27 cellular contexts compared by ENCODE assay signal in the genomic region with DNA sequence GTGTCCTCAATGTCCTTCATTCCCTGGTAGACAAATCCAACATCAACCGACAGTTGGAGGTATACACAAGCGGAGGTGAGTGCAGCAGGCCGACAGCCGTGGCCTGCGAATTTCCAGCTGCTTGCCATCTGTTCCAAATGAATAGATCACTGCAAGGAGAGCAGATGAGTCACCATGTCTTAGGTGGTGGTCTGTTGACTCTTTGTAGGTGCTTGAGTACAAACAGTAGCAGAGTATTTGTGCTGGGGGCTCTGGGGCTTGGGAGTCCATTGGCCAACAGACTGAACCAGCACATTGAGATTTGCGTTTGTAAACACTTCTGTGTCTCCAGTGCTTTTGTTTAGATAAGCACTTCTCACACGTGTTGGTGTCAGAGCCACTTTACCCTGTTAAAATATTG. TPM values are rescaled to one million over a fixed set of nuclear protein-coding genes. Genes with fewer than 3 reads are reported as not detected.
DNase-seq lines count a peak whose midpoint lies in the region; ATAC-seq and TF ChIP-seq lines count a peak whose summit lies in the region.
"Had no signal": no experiment of that assay in that cellular context is flagged by ENCODE, and none has a peak within 500 bp of the region (broad histone marks: within the 10 kb centered on the region; RNA-seq: fewer than 3 reads in every experiment).

No MANE protein-coding gene starts in this region.

- peaks cover 84% of the 10 kb centered on the region for H3K36me3 ChIP-seq in endodermal cell (ENCODE audit: control insufficient read depth, insufficient read depth, low read length)
- H3K36me3 ChIP-seq in naive thymus-derived CD4-positive, alpha-beta T cell (ENCODE audit: control insufficient read depth in 2 of 3, insufficient read depth in 3 of 3, low read length in 3 of 3): peaks cover 14 to 88% (median 25%) of the 10 kb centered on the region in 3 experiments

- intact Hi-C loops in naive thymus-derived CD4-positive, alpha-beta T cell (cut with micrococcal nuclease): no loop called here
- intact Hi-C loops in activated T-helper 2 cell treated with anti-CD3 and anti-CD28 coated beads, Interferon-gamma antibody, Interleukin-2, Interleukin-4, amounts not matched to agents 10 μg/mL and 5 μg/mL and 100 μg/mL, durations not matched to agents 14 hours and 24 hours and 36 hours (cut with micrococcal nuclease): no loop called here

- peaks cover 82% of the 10 kb centered on the region for H3K36me3 Mint-ChIP-seq in endodermal cell (ENCODE audit: low read depth)
- peaks cover 3 to 28% (median 15%) of the 10 kb centered on the region in 5 donors for H3K36me3 Mint-ChIP-seq in naive thymus-derived CD4-positive, alpha-beta T cell
- peaks cover 69% of the 10 kb centered on the region for H3K36me3 Mint-ChIP-seq in activated T-helper 2 cell treated with anti-CD3 and anti-CD28 coated beads, Interferon-gamma antibody, Interleukin-2, Interleukin-4, amounts not matched to agents 10 μg/mL and 5 μg/mL and 100 μg/mL, durations not matched to agents 14 hours and 24 hours and 36 hours (ENCODE audit: low read depth)
- H3K36me3 Mint-ChIP-seq in activated CD8-positive, alpha-beta memory T cell treated with anti-CD3 and anti-CD28 coated beads, Interleukin-2, amount 10 ng/mL, durations not matched to agents 7 days and 5 days: peaks cover 50% of the 10 kb centered on the region

- H3K27ac Mint-ChIP-seq in endodermal cell: peak overlapping the region; percentile 59
- no peak overlapping the region for H3K27ac Mint-ChIP-seq in naive thymus-derived CD4-positive, alpha-beta T cell
- H3K27ac Mint-ChIP-seq in activated T-helper 2 cell treated with anti-CD3 and anti-CD28 coated beads, Interferon-gamma antibody, Interleukin-2, Interleukin-4, amounts not matched to agents 10 μg/mL and 5 μg/mL and 100 μg/mL, durations not matched to agents 14 hours and 24 hours and 36 hours: no peak overlapping the region
- no peak overlapping the region for H3K27ac Mint-ChIP-seq in activated CD8-positive, alpha-beta memory T cell treated with anti-CD3 and anti-CD28 coated beads, Interleukin-2, amount 10 ng/mL, durations not matched to agents 7 days and 5 days
- H3K27ac Mint-ChIP-seq: activated naive CD8-positive, alpha-beta T cell treated with anti-CD3 and anti-CD28 coated beads for 36 hours; natural killer cell treated with Interleukin-12 subunit alpha and Interleukin-12 subunit beta and Interleukin-15 and Interleukin-18, amount 100 ng/mL, for 72 hours had no signal

- no peaks in the 10 kb centered on the region for H3K27me3 Mint-ChIP-seq in endodermal cell (ENCODE audit: insufficient read depth)
- H3K27me3 Mint-ChIP-seq in naive thymus-derived CD4-positive, alpha-beta T cell: no peaks in the 10 kb centered on the region
- H3K27me3 Mint-ChIP-seq in activated T-helper 2 cell treated with anti-CD3 and anti-CD28 coated beads, Interferon-gamma antibody, Interleukin-2, Interleukin-4, amounts not matched to agents 10 μg/mL and 5 μg/mL and 100 μg/mL, durations not matched to agents 14 hours and 24 hours and 36 hours (ENCODE audit: low read depth): no peaks in the 10 kb centered on the region
- H3K27me3 Mint-ChIP-seq in activated CD8-positive, alpha-beta memory T cell treated with anti-CD3 and anti-CD28 coated beads, Interleukin-2, amount 10 ng/mL, durations not matched to agents 7 days and 5 days: no peaks in the 10 kb centered on the region
- H3K27me3 Mint-ChIP-seq: activated naive CD8-positive, alpha-beta T cell treated with anti-CD3 and anti-CD28 coated beads for 36 hours; natural killer cell treated with Interleukin-12 subunit alpha and Interleukin-12 subunit beta and Interleukin-15 and Interleukin-18, amount 100 ng/mL, for 72 hours had no signal

- no peak for DNase-seq in AG04450 (ENCODE audit: low read depth, low spot score)
- peak; percentile 29 for DNase-seq in HCEC 1CT
- peak; percentile 26 for DNase-seq in NCI-H524 treated with DMSO at 0.1 percent for 48 hours (lab: John Stamatoyannopoulos, UW)
- DNase-seq in endodermal cell: no peak
- DNase-seq in naive thymus-derived CD4-positive, alpha-beta T cell: no peak
- DNase-seq in NOMO-1 (lab: John Stamatoyannopoulos, UW; ENCODE audit: unreplicated experiment in 2 of 2): no peak
- no peak for DNase-seq in activated T-helper 2 cell treated with anti-CD3 and anti-CD28 coated beads, Interferon-gamma antibody, Interleukin-2, Interleukin-4, amounts not matched to agents 10 μg/mL and 5 μg/mL and 100 μg/mL, durations not matched to agents 14 hours and 24 hours and 36 hours (ENCODE audit: low spot score)
- DNase-seq in activated CD8-positive, alpha-beta memory T cell treated with anti-CD3 and anti-CD28 coated beads, Interleukin-2, amount 10 ng/mL, durations not matched to agents 7 days and 5 days: no peak
- DNase-seq: activated naive CD8-positive, alpha-beta T cell treated with anti-CD3 and anti-CD28 coated beads for 36 hours; COR-L47; dorsolateral prefrontal cortex; left ventricle myocardium superior; midbrain; NCI-H187; NCI-H510A; pancreas; stimulated activated CD4-positive, alpha-beta T cell treated with anti-CD3 and anti-CD28 coated beads, Interleukin-12 subunit alpha, Interleukin-12 subunit beta, amount 100 ng/mL, for 4 hours; stimulated activated CD4-positive, alpha-beta T cell treated with anti-CD3 and anti-CD28 coated beads, Interleukin-4, amount 100 ng/mL, for 24 hours; stimulated activated naive CD4-positive, alpha-beta T cell; T-helper 9 cell; testis had no signal

- H3K9me3 Mint-ChIP-seq in endodermal cell: no peaks in the 10 kb centered on the region
- H3K9me3 Mint-ChIP-seq in naive thymus-derived CD4-positive, alpha-beta T cell: no peaks in the 10 kb centered on the region
- H3K9me3 Mint-ChIP-seq in activated T-helper 2 cell treated with anti-CD3 and anti-CD28 coated beads, Interferon-gamma antibody, Interleukin-2, Interleukin-4, amounts not matched to agents 10 μg/mL and 5 μg/mL and 100 μg/mL, durations not matched to agents 14 hours and 24 hours and 36 hours: no peaks in the 10 kb centered on the region
- no peaks in the 10 kb centered on the region for H3K9me3 Mint-ChIP-seq in activated CD8-positive, alpha-beta memory T cell treated with anti-CD3 and anti-CD28 coated beads, Interleukin-2, amount 10 ng/mL, durations not matched to agents 7 days and 5 days (ENCODE audit: low read depth)
- H3K9me3 Mint-ChIP-seq: activated naive CD8-positive, alpha-beta T cell treated with anti-CD3 and anti-CD28 coated beads for 36 hours; natural killer cell treated with Interleukin-12 subunit alpha and Interleukin-12 subunit beta and Interleukin-15 and Interleukin-18, amount 100 ng/mL, for 72 hours had no signal

- 88 to 95% methylated on average over 6 to 7 of the region's 7 CpGs for WGBS in endodermal cell (ENCODE audit: insufficient coverage in 1 of 2, insufficient read length in 1 of 2), 2 experiments

- CTCF ChIA-PET in AG04450 (lab: Charles Lee): no interaction called here
- CTCF ChIA-PET in naive thymus-derived CD4-positive, alpha-beta T cell (lab: Charles Lee): interaction anchor here (0.7 kb wide), 1 partner anchor 898 kb away, joined by 3 read pairs; no protein-coding TSS in a partner anchor
- CTCF ChIA-PET in activated CD8-positive, alpha-beta memory T cell treated with anti-CD3 and anti-CD28 coated beads, Interleukin-2, amount 10 ng/mL, durations not matched to agents 7 days and 5 days (lab: Charles Lee): no interaction called here

- no peak overlapping the region for H3K9ac ChIP-seq in endodermal cell (ENCODE audit: extremely low read depth, low read length, poor library complexity, severe bottlenecking)
- H3K9ac ChIP-seq: BLaER1 had no signal

- no peaks in the 10 kb centered on the region for H3K4me1 ChIP-seq in endodermal cell (ENCODE audit: control insufficient read depth, insufficient read depth, low read length)
- H3K4me1 ChIP-seq in naive thymus-derived CD4-positive, alpha-beta T cell (ENCODE audit: control insufficient read depth in 2 of 2, insufficient read depth in 2 of 2, low read length in 2 of 2): no peaks in the 10 kb centered on the region
- H3K4me1 ChIP-seq: BLaER1, HAP-1, pancreas, testis had no signal

- TF ChIP-seq CTCF in AG04450 (IDR thresholded peaks at IDR 0.05; ENCODE audit: low read depth, low read length) (no peak), endodermal cell (conservative IDR thresholded peaks at IDR 0.05) (no peak)

- no peaks in the 10 kb centered on the region for H3K4me1 Mint-ChIP-seq in endodermal cell
- peaks cover 0 to 3% (median 0%) of the 10 kb centered on the region in 7 donors for H3K4me1 Mint-ChIP-seq in naive thymus-derived CD4-positive, alpha-beta T cell
- no peaks in the 10 kb centered on the region for H3K4me1 Mint-ChIP-seq in activated T-helper 2 cell treated with anti-CD3 and anti-CD28 coated beads, Interferon-gamma antibody, Interleukin-2, Interleukin-4, amounts not matched to agents 10 μg/mL and 5 μg/mL and 100 μg/mL, durations not matched to agents 14 hours and 24 hours and 36 hours (ENCODE audit: low read depth)
- H3K4me1 Mint-ChIP-seq in activated CD8-positive, alpha-beta memory T cell treated with anti-CD3 and anti-CD28 coated beads, Interleukin-2, amount 10 ng/mL, durations not matched to agents 7 days and 5 days: no peaks in the 10 kb centered on the region
- H3K4me1 Mint-ChIP-seq: activated naive CD8-positive, alpha-beta T cell treated with anti-CD3 and anti-CD28 coated beads for 36 hours had no signal

- H3K4me3 Mint-ChIP-seq in endodermal cell: no peak overlapping the region
- H3K4me3 Mint-ChIP-seq in naive thymus-derived CD4-positive, alpha-beta T cell: no peak overlapping the region
- H3K4me3 Mint-ChIP-seq in activated T-helper 2 cell treated with anti-CD3 and anti-CD28 coated beads, Interferon-gamma antibody, Interleukin-2, Interleukin-4, amounts not matched to agents 10 μg/mL and 5 μg/mL and 100 μg/mL, durations not matched to agents 14 hours and 24 hours and 36 hours (ENCODE audit: low read depth): no peak overlapping the region
- no peak overlapping the region for H3K4me3 Mint-ChIP-seq in activated CD8-positive, alpha-beta memory T cell treated with anti-CD3 and anti-CD28 coated beads, Interleukin-2, amount 10 ng/mL, durations not matched to agents 7 days and 5 days
- H3K4me3 Mint-ChIP-seq: activated naive CD8-positive, alpha-beta T cell treated with anti-CD3 and anti-CD28 coated beads for 36 hours; natural killer cell treated with Interleukin-12 subunit alpha and Interleukin-12 subunit beta and Interleukin-15 and Interleukin-18, amount 100 ng/mL, for 72 hours had no signal

- POLR2A ChIA-PET in AG04450 (lab: Yijun Ruan, JAX): interaction anchor here (0.5 kb wide), 1 partner anchor 11 kb away, joined by 3 read pairs; no protein-coding TSS in a partner anchor
- POLR2A ChIA-PET in naive thymus-derived CD4-positive, alpha-beta T cell (lab: Charles Lee): no interaction called here

- ATAC-seq in naive thymus-derived CD4-positive, alpha-beta T cell: no peak
- no peak for ATAC-seq in activated CD8-positive, alpha-beta memory T cell treated with anti-CD3 and anti-CD28 coated beads, Interleukin-2, amount 10 ng/mL, durations not matched to agents 7 days and 5 days
- ATAC-seq: left ventricle myocardium superior; natural killer cell treated with Interleukin-12 subunit alpha and Interleukin-12 subunit beta and Interleukin-15 and Interleukin-18, amount 100 ng/mL, for 72 hours had no signal

- H3K27me3 ChIP-seq in AG04450 (ENCODE audit: control insufficient read depth, insufficient read depth, low read length) (no peaks in the 10 kb centered on the region), endodermal cell (ENCODE audit: control insufficient read depth, insufficient read depth, low read length, poor library complexity, severe bottlenecking) (no peaks in the 10 kb centered on the region)
- H3K27me3 ChIP-seq in naive thymus-derived CD4-positive, alpha-beta T cell (ENCODE audit: control insufficient read depth in 2 of 2, insufficient read depth in 2 of 2, low read length in 2 of 2): no peaks in the 10 kb centered on the region
- H3K27me3 ChIP-seq: BLaER1, dorsolateral prefrontal cortex, pancreas, testis had no signal

- H3K9me3 ChIP-seq in AG04450 (ENCODE audit: control insufficient read depth, insufficient read depth, low read length) (no peaks in the 10 kb centered on the region), endodermal cell (ENCODE audit: control insufficient read depth, low read length) (no peaks in the 10 kb centered on the region)
- no peaks in the 10 kb centered on the region for H3K9me3 ChIP-seq in naive thymus-derived CD4-positive, alpha-beta T cell (ENCODE audit: control insufficient read depth in 2 of 3, low read length in 3 of 3)
- H3K9me3 ChIP-seq: BLaER1, HAP-1, pancreas, testis had no signal

- no peak overlapping the region for H3K4me3 ChIP-seq in AG04450 (ENCODE audit: low read depth, low read length)
- H3K4me3 ChIP-seq in endodermal cell (ENCODE audit: low read length): no peak overlapping the region
- no peak overlapping the region for H3K4me3 ChIP-seq in naive thymus-derived CD4-positive, alpha-beta T cell (ENCODE audit: low read length)
- H3K4me3 ChIP-seq: BLaER1, dorsolateral prefrontal cortex, HAP-1, pancreas, testis had no signal

- peak overlapping the region; percentile 21 for H3K27ac ChIP-seq in AG04450 (ENCODE audit: low read depth, low read length)
- H3K27ac ChIP-seq in endodermal cell (ENCODE audit: low read depth, low read length): no peak overlapping the region
- no peak overlapping the region for H3K27ac ChIP-seq in naive thymus-derived CD4-positive, alpha-beta T cell (ENCODE audit: low read depth, low read length)
- H3K27ac ChIP-seq: BLaER1, dorsolateral prefrontal cortex, epithelial cell of prostate, pancreas, testis had no signal

RNA-seq across cellular contexts. Expression of a gene that starts 21.1 kb away (rescaled TPM):
- polyA plus RNA-seq in AG04450 (2011; rRNA removed): 833 and 867 TPM in 2 replicates
- polyA minus RNA-seq in AG04450 (2011; rRNA and poly(A)+ RNA removed): 654 and 673 TPM in 2 replicates
- total RNA-seq in endodermal cell: 100 to 1,000 TPM; 469 to 541 TPM
- polyA plus RNA-seq in endodermal cell (2013, experiment 1 of 2): 523 TPM
- polyA plus RNA-seq in endodermal cell (2013, experiment 2 of 2): 462 TPM
- 100 to 1,000 TPM; 383 to 586 (median 525) TPM for total RNA-seq in naive thymus-derived CD4-positive, alpha-beta T cell
- 100 to 1,000 TPM; 338 to 419 TPM for polyA plus RNA-seq in naive thymus-derived CD4-positive, alpha-beta T cell
- total RNA-seq in activated T-helper 2 cell treated with anti-CD3 and anti-CD28 coated beads, Interferon-gamma antibody, Interleukin-2, Interleukin-4, amounts not matched to agents 10 μg/mL and 5 μg/mL and 100 μg/mL, durations not matched to agents 14 hours and 24 hours and 36 hours: 462 and 480 TPM in 2 replicates
- total RNA-seq in activated CD8-positive, alpha-beta memory T cell treated with anti-CD3 and anti-CD28 coated beads, Interleukin-2, amount 10 ng/mL, durations not matched to agents 7 days and 5 days: 100 to 1,000 TPM; 218 to 370 TPM

RNA-seq across cellular contexts. Expression of a gene that starts 26.1 kb away (rescaled TPM):
- 11.2 and 13.8 TPM in 2 replicates for polyA plus RNA-seq in AG04450 (2011; rRNA removed)
- 8.9 and 22.5 TPM in 2 replicates for polyA minus RNA-seq in AG04450 (2011; rRNA and poly(A)+ RNA removed)
- total RNA-seq in endodermal cell: 10 to 100 TPM; 14.1 to 14.3 TPM
- 22.1 TPM for polyA plus RNA-seq in endodermal cell (2013, experiment 1 of 2)
- polyA plus RNA-seq in endodermal cell (2013, experiment 2 of 2): 23.6 TPM
- total RNA-seq in naive thymus-derived CD4-positive, alpha-beta T cell: 10 to 100 TPM; 18.9 to 26.2 (median 20.4) TPM
- 10 to 100 TPM; 14.3 to 18.5 TPM for polyA plus RNA-seq in naive thymus-derived CD4-positive, alpha-beta T cell
- 24.7 and 27.3 TPM in 2 replicates for total RNA-seq in activated T-helper 2 cell treated with anti-CD3 and anti-CD28 coated beads, Interferon-gamma antibody, Interleukin-2, Interleukin-4, amounts not matched to agents 10 μg/mL and 5 μg/mL and 100 μg/mL, durations not matched to agents 14 hours and 24 hours and 36 hours
- total RNA-seq in activated CD8-positive, alpha-beta memory T cell treated with anti-CD3 and anti-CD28 coated beads, Interleukin-2, amount 10 ng/mL, durations not matched to agents 7 days and 5 days: 10 to 100 TPM; 27.2 to 31.2 TPM

RNA-seq across cellular contexts. Expression of a gene that starts 35.8 kb away (rescaled TPM):
- 12.1 and 12.9 TPM in 2 replicates for polyA plus RNA-seq in AG04450 (2011; rRNA removed)
- 22.5 and 23.1 TPM in 2 replicates for polyA minus RNA-seq in AG04450 (2011; rRNA and poly(A)+ RNA removed)
- 10 to 100 TPM; 33.5 to 36.6 TPM for total RNA-seq in endodermal cell
- 28.1 TPM for polyA plus RNA-seq in endodermal cell (2013, experiment 1 of 2)
- polyA plus RNA-seq in endodermal cell (2013, experiment 2 of 2): 24.7 TPM
- total RNA-seq in naive thymus-derived CD4-positive, alpha-beta T cell: 10 to 100 TPM; 22.2 to 40.0 (median 27.8) TPM
- 1 to 10 TPM; 2.2 to 7.3 TPM for polyA plus RNA-seq in naive thymus-derived CD4-positive, alpha-beta T cell
- total RNA-seq in activated T-helper 2 cell treated with anti-CD3 and anti-CD28 coated beads, Interferon-gamma antibody, Interleukin-2, Interleukin-4, amounts not matched to agents 10 μg/mL and 5 μg/mL and 100 μg/mL, durations not matched to agents 14 hours and 24 hours and 36 hours: 22.7 and 29.1 TPM in 2 replicates
- total RNA-seq in activated CD8-positive, alpha-beta memory T cell treated with anti-CD3 and anti-CD28 coated beads, Interleukin-2, amount 10 ng/mL, durations not matched to agents 7 days and 5 days: 10 to 100 TPM; 19.7 to 23.1 TPM

RNA-seq across cellular contexts. Expression of a gene that starts 47.1 kb away (rescaled TPM):
- not detected in 2 replicates for polyA plus RNA-seq in AG04450 (2011; rRNA removed)
- not detected in 2 replicates for polyA minus RNA-seq in AG04450 (2011; rRNA and poly(A)+ RNA removed)
- under 1 TPM; 0.40 to 0.77 TPM for total RNA-seq in endodermal cell
- not detected for polyA plus RNA-seq in endodermal cell (2013, experiment 1 of 2)
- 0.33 TPM for polyA plus RNA-seq in endodermal cell (2013, experiment 2 of 2)
- total RNA-seq in naive thymus-derived CD4-positive, alpha-beta T cell: not detected
- polyA plus RNA-seq in naive thymus-derived CD4-positive, alpha-beta T cell: not detected
- 0.28 and 0.32 TPM in 2 replicates for total RNA-seq in activated T-helper 2 cell treated with anti-CD3 and anti-CD28 coated beads, Interferon-gamma antibody, Interleukin-2, Interleukin-4, amounts not matched to agents 10 μg/mL and 5 μg/mL and 100 μg/mL, durations not matched to agents 14 hours and 24 hours and 36 hours
- total RNA-seq in activated CD8-positive, alpha-beta memory T cell treated with anti-CD3 and anti-CD28 coated beads, Interleukin-2, amount 10 ng/mL, durations not matched to agents 7 days and 5 days: not detected
- total RNA-seq: activated naive CD8-positive, alpha-beta T cell treated with anti-CD3 and anti-CD28 coated beads for 36 hours; frontal cortex; left ventricle myocardium superior; LHCN-M2; natural killer cell treated with Interleukin-12 subunit alpha and Interleukin-12 subunit beta and Interleukin-15 and Interleukin-18, amount 100 ng/mL, for 72 hours had no signal

Comparison
In these comparisons a context has a peak if more than half of its experiments do, and no peak if none do; other contexts are left out.
1. DNase-seq: peak in HCEC 1CT (single experiment) and NCI-H524 treated with DMSO at 0.1 percent for 48 hours (single experiment); none in AG04450 (single experiment), endodermal cell (single experiment), naive thymus-derived CD4-positive, alpha-beta T cell (0 of 9), NOMO-1 (0 of 2), activated T-helper 2 cell treated with anti-CD3 and anti-CD28 coated beads, Interferon-gamma antibody, Interleukin-2, Interleukin-4, amounts not matched to agents 10 μg/mL and 5 μg/mL and 100 μg/mL, durations not matched to agents 14 hours and 24 hours and 36 hours (single experiment) and activated CD8-positive, alpha-beta memory T cell treated with anti-CD3 and anti-CD28 coated beads, Interleukin-2, amount 10 ng/mL, durations not matched to agents 7 days and 5 days (single experiment).